ENCODE assay signal across 15 cellular contexts in the genomic region with DNA sequence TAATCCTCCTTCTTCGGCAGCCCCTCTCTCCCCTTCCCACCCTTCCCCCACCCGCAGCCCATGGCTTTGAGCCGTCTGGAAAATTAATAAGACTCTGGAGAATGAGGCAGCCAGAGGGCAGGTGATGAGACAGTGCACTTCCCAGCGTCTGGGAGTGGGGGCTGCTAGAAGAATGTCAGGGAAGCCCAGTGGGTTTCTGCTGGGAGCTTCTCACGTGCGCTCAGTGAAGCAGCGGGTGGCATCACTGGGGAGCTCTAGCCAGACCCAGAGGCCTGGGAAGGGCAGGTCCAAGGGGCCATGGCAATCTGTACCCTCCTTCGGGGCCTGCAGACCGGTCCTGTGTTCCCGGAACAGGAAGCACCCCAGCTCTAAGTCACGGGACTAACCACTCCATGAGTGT.
DNase-seq lines count a peak whose midpoint lies in the region; ATAC-seq, FAIRE-seq and TF ChIP-seq lines count a peak whose summit lies in the region.
"Had no signal": no experiment of that assay in that cellular context is flagged by ENCODE, and none has a peak within 500 bp of the region (broad histone marks: within the 10 kb centered on the region; RNA-seq: fewer than 3 reads in every experiment).

No MANE protein-coding gene starts in this region.

- H3K4me3 Mint-ChIP-seq in astrocyte (ENCODE audit: unreplicated experiment) (peak overlapping the region; percentile 55), type B pancreatic cell (peak overlapping the region; percentile 64)

- H3K9ac ChIP-seq in astrocyte (ENCODE audit: low read length), result peak overlapping the region; percentile 69

- H3K9me3 ChIP-seq in heart left ventricle (no peaks in the 10 kb centered on the region), astrocyte (ENCODE audit: insufficient read depth, low read depth, low read length) (no peaks in the 10 kb centered on the region), mesodermal cell (ENCODE audit: control insufficient read depth, low read length) (no peaks in the 10 kb centered on the region)
- H3K9me3 ChIP-seq: HAP-1 had no signal

- DNase-seq in heart left ventricle (no peak), Right ventricle myocardium inferior (ENCODE audit: missing footprints) (no peak), astrocyte (ENCODE audit: low read depth) (no peak), type B pancreatic cell (ENCODE audit: extremely low spot score, unreplicated experiment) (no peak), NCI-H226 (no peak), medulla oblongata (ENCODE audit: extremely low spot score) (no peak)
- DNase-seq: activated effector memory CD4-positive, alpha-beta T cell treated with anti-CD3 and anti-CD28 coated beads, Interleukin-2, amount 50 U/mL, for 16 hours; DMS79; kidney; NCI-H146 had no signal

- no peak for TF ChIP-seq POLR2A in heart left ventricle (IDR thresholded peaks at IDR 0.05)

- no peaks in the 10 kb centered on the region for H3K27me3 Mint-ChIP-seq in astrocyte (ENCODE audit: low read depth, unreplicated experiment)
- H3K27me3 Mint-ChIP-seq in type B pancreatic cell, result no peaks in the 10 kb centered on the region

- peak overlapping the region; percentile 53 for H3K4me2 ChIP-seq in astrocyte (ENCODE audit: low read length)

- H3K9me3 Mint-ChIP-seq in astrocyte (ENCODE audit: unreplicated experiment) (no peaks in the 10 kb centered on the region), type B pancreatic cell (no peaks in the 10 kb centered on the region)

- H2AFZ ChIP-seq in astrocyte (ENCODE audit: low read depth, low read length), result no peak overlapping the region

- intact Hi-C loops in heart left ventricle (cut with DNase I) (no loop called here), Right ventricle myocardium inferior (cut with DNase I) (no loop called here)

- H3K4me1 ChIP-seq in heart left ventricle (peaks cover 0 to 27% (median 12%) of the 10 kb centered on the region in 12 donors), astrocyte (ENCODE audit: insufficient read depth, low read length) (peaks cover 87% of the 10 kb centered on the region), mesodermal cell (ENCODE audit: control insufficient read depth, insufficient read depth, low read length, poor library complexity, severe bottlenecking) (peaks cover 51% of the 10 kb centered on the region)
- H3K4me1 ChIP-seq: HAP-1 had no signal

- H3K36me3 Mint-ChIP-seq in astrocyte (ENCODE audit: low read depth, unreplicated experiment), result peaks cover 21% of the 10 kb centered on the region
- H3K36me3 Mint-ChIP-seq in type B pancreatic cell, result peaks cover 38% of the 10 kb centered on the region

- WGBS in heart left ventricle, 4 donors, result 74 to 80% (median 79%) methylated on average over 9 to 11 of the region's 11 CpGs
- 78% methylated on average over 7 to 8 of the region's 11 CpGs for WGBS in mesodermal cell (ENCODE audit: insufficient coverage in 2 of 2), 2 experiments

- H3K27ac Mint-ChIP-seq in astrocyte (ENCODE audit: unreplicated experiment) (peak overlapping the region; percentile 93), type B pancreatic cell (peak overlapping the region; percentile 79)

- H3K79me2 ChIP-seq in astrocyte (ENCODE audit: insufficient read depth, low read length), result peaks cover 77% of the 10 kb centered on the region

- H3K27ac ChIP-seq in heart left ventricle, result peak overlapping the region in 8 of 12 donors; percentile 2 to 67 (median 46)
- H3K27ac ChIP-seq in astrocyte (ENCODE audit: low read depth, low read length), result peak overlapping the region; percentile 95
- H3K27ac ChIP-seq in mesodermal cell (ENCODE audit: low read depth, low read length, severe bottlenecking), result peak overlapping the region; percentile 79

- TF ChIP-seq CTCF in heart left ventricle (IDR thresholded peaks at IDR 0.05) (no peak), astrocyte (IDR thresholded peaks at IDR 0.05; ENCODE audit: insufficient read depth, low read depth, low read length) (no peak), type B pancreatic cell (conservative IDR thresholded peaks at IDR 0.05) (no peak)

- H4K20me1 ChIP-seq in astrocyte (ENCODE audit: insufficient read depth, low read length), result peaks cover 71% of the 10 kb centered on the region

- H3K4me1 Mint-ChIP-seq in astrocyte (ENCODE audit: low read depth, unreplicated experiment), result peaks cover 50% of the 10 kb centered on the region
- H3K4me1 Mint-ChIP-seq in type B pancreatic cell (ENCODE audit: unreplicated experiment), result peaks cover 43% of the 10 kb centered on the region

- H3K4me3 ChIP-seq in heart left ventricle (no peak overlapping the region), astrocyte (ENCODE audit: insufficient read depth, low read depth, low read length) (peak overlapping the region; percentile 1), mesodermal cell (ENCODE audit: extremely low read depth, insufficient read depth, low read length, poor library complexity, severe bottlenecking) (no peak overlapping the region)
- H3K4me3 ChIP-seq: HAP-1 had no signal

- H3K36me3 ChIP-seq in heart left ventricle (peaks cover 0 to 90% (median 77%) of the 10 kb centered on the region in 9 donors), astrocyte (ENCODE audit: insufficient read depth, low read length) (peaks cover 61% of the 10 kb centered on the region), mesodermal cell (ENCODE audit: control insufficient read depth, insufficient read depth, low read length) (peaks cover 81% of the 10 kb centered on the region)

- ATAC-seq in heart left ventricle, result no peak
- no peak for ATAC-seq in Right ventricle myocardium inferior
- no peak for ATAC-seq in HG03159 (IDR thresholded peaks at IDR 0.05; ENCODE audit: unreplicated experiment)
- ATAC-seq: activated CD4-positive, CD25-positive, alpha-beta regulatory T cell treated with anti-CD3 and anti-CD28 coated beads, Interleukin-2, amount 50 U/mL, for 24 hours had no signal

- FAIRE-seq in astrocyte (lab: Jason Lieb, UNC), result no peak
- FAIRE-seq: GM12892, kidney had no signal

- H3K27me3 ChIP-seq in heart left ventricle, result no peaks in the 10 kb centered on the region
- H3K27me3 ChIP-seq in astrocyte (ENCODE audit: insufficient read depth, low read length), result no peaks in the 10 kb centered on the region
